In genomic region chr22:42444060-42444904, GRCh38 we compare ENCODE assay signal across 8 cellular contexts. TPM values are rescaled to one million over a fixed set of nuclear protein-coding genes. Genes with fewer than 3 reads are reported as not detected.
DNase-seq lines count a peak whose midpoint lies in the region; ATAC-seq, FAIRE-seq and TF ChIP-seq lines count a peak whose summit lies in the region.

No MANE protein-coding gene starts in this region.

- ATAC-seq in A549 (peak; percentile 84 to 90), GM21576 (IDR thresholded peaks at IDR 0.05; ENCODE audit: unreplicated experiment) (no peak)

- 3% methylated on average over 10 of the region's 28 CpGs for WGBS in A549 (ENCODE audit: missing lambda C conversion rate)

- H3K9me3 ChIP-seq in A549: no peaks in the 10 kb centered on the region

- peak overlapping the region; percentile 68 to 74 for H3K27ac ChIP-seq in A549

- H3K4me1 ChIP-seq in A549: peaks cover 5% of the 10 kb centered on the region; the same call in 1 of the 3 replicates

- POLR2A ChIA-PET in A549 (lab: Yijun Ruan, JAX): interaction anchor here (1.2 kb wide), 1 partner anchor 365 kb away, joined by 3 read pairs; the partner anchor contains the start of gene SMDT1

- TF ChIP-seq POLR2A in A549 (IDR thresholded peaks at IDR 0.05; ENCODE audit: low read length): no peak
- TF ChIP-seq POLR2A in GM19099 (IDR thresholded peaks at IDR 0.05; ENCODE audit: extremely low read depth, insufficient read length, low read depth): peak; percentile 39

- no peak for FAIRE-seq in A549 (lab: Jason Lieb, UNC)

- TF ChIP-seq RAD21 in A549 (conservative IDR thresholded peaks at IDR 0.05 in 1 of 2, IDR thresholded peaks at IDR 0.05 in 1 of 2): peak; percentile 73

- peak; percentile 63 for TF ChIP-seq CTCF in A549 (IDR thresholded peaks at IDR 0.05)
- TF ChIP-seq CTCF in choroid plexus epithelial cell (conservative IDR thresholded peaks at IDR 0.05; ENCODE audit: low read depth, low read length): peak; percentile 77

- peak; percentile 67 to 74 for DNase-seq in A549 (ENCODE audit: low read depth in 1 of 2, low spot score in 1 of 2)
- peak; percentile 44 for DNase-seq in NCI-H345 treated with DMSO at 0.1 percent for 48 hours (lab: John Stamatoyannopoulos, UW; ENCODE audit: unreplicated experiment)
- DNase-seq in activated CD4-positive, alpha-beta T cell treated with anti-CD3 and anti-CD28 coated beads for 24 hours (ENCODE audit: low read depth in 2 of 2): peak; percentile 43 to 75
- DNase-seq in choroid plexus epithelial cell (ENCODE audit: low read depth): peak; percentile 93
- DNase-seq in kidney glomerular epithelial cell (lab: John Stamatoyannopoulos, UW): peak; percentile 64
- peak; percentile 82 for DNase-seq in stimulated activated CD4-positive, alpha-beta T cell treated with anti-CD3 and anti-CD28 coated beads, Interleukin-15, amount 100 ng/mL, for 24 hours

- H3K4me2 ChIP-seq in A549: peak overlapping the region; percentile 93

- no peak for TF ChIP-seq EP300 in A549 (IDR thresholded peaks at IDR 0.05)

- H3K4me3 ChIP-seq in A549: peak overlapping the region; percentile 30
- peak overlapping the region; percentile 56 for H3K4me3 ChIP-seq in choroid plexus epithelial cell (ENCODE audit: low read depth, low read length)

- CTCF ChIA-PET in A549 (lab: Yijun Ruan, JAX): interaction anchor here (0.6 to 5.0 kb wide), 40 partner anchors 9 to 747 kb away, joined by 3 to 32 read pairs (median 4); partner anchors contain the start of genes NDUFA6 and SMDT1

TF ChIP-seq in A549, 52 proteins besides CTCF, POLR2A, EP300 and RAD21:
- TF ChIP-seq HOXB5 (CRISPR knock-in tag; IDR thresholded peaks at IDR 0.05) (peak; percentile 70; the same call in 1 of the 2 replicates), BHLHE40 (IDR thresholded peaks at IDR 0.05; ENCODE audit: low read depth, low read length) (no peak), FOXS1 (CRISPR knock-in tag; IDR thresholded peaks at IDR 0.05) (no peak), MYC (IDR thresholded peaks at IDR 0.05; ENCODE audit: borderline replicate concordance, low read length) (no peak), ZNF302 (CRISPR knock-in tag; IDR thresholded peaks at IDR 0.05) (no peak), HMGXB4 (CRISPR knock-in tag; IDR thresholded peaks at IDR 0.05; ENCODE audit: borderline replicate concordance) (no peak), TFCP2L1 (CRISPR knock-in tag; IDR thresholded peaks at IDR 0.05) (no peak), SMC3 (IDR thresholded peaks at IDR 0.05) (peak; percentile 49), HOXB13 (CRISPR knock-in tag; IDR thresholded peaks at IDR 0.05; ENCODE audit: low read depth) (no peak), FOSB (CRISPR knock-in tag; IDR thresholded peaks at IDR 0.05) (no peak), SREBF2 (IDR thresholded peaks at IDR 0.05) (no peak), CEBPB (IDR thresholded peaks at IDR 0.05) (peak in 1 of 2 experiments; percentile 34; a peak in 1 of 4 replicates), RCOR1 (IDR thresholded peaks at IDR 0.05; ENCODE audit: low read depth, low read length) (no peak), NPAS2 (CRISPR knock-in tag; IDR thresholded peaks at IDR 0.05; ENCODE audit: borderline replicate concordance) (no peak), PBX3 (IDR thresholded peaks at IDR 0.05) (no peak), TP53 (CRISPR knock-in tag; IDR thresholded peaks at IDR 0.05) (no peak), ZC3H11A (IDR thresholded peaks at IDR 0.05) (no peak), RNF2 (IDR thresholded peaks at IDR 0.05; ENCODE audit: borderline replicate concordance, low read depth) (no peak), CHD2 (IDR thresholded peaks at IDR 0.05; ENCODE audit: low read length, partially characterized antibody) (no peak), E2F6 (IDR thresholded peaks at IDR 0.05; ENCODE audit: borderline replicate concordance, low read depth) (no peak), ATOH8 (CRISPR knock-in tag; IDR thresholded peaks at IDR 0.05; ENCODE audit: low read depth) (no peak), EHMT2 (IDR thresholded peaks at IDR 0.05; ENCODE audit: low read depth) (no peak)
- TF ChIP-seq, protein P1, sequence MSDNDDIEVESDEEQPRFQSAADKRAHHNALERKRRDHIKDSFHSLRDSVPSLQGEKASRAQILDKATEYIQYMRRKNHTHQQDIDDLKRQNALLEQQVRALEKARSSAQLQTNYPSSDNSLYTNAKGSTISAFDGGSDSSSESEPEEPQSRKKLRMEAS (IDR thresholded peaks at IDR 0.05): peak; percentile 8; the same call in 1 of the 2 replicates
- TF ChIP-seq, protein P2, sequence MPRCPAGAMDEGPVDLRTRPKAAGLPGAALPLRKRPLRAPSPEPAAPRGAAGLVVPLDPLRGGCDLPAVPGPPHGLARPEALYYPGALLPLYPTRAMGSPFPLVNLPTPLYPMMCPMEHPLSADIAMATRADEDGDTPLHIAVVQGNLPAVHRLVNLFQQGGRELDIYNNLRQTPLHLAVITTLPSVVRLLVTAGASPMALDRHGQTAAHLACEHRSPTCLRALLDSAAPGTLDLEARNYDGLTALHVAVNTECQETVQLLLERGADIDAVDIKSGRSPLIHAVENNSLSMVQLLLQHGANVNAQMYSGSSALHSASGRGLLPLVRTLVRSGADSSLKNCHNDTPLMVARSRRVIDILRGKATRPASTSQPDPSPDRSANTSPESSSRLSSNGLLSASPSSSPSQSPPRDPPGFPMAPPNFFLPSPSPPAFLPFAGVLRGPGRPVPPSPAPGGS (IDR thresholded peaks at IDR 0.05): no peak

RNA-seq across cellular contexts. Expression of gene NFAM1, which starts 12.1 kb away (rescaled TPM):
- polyA plus RNA-seq in A549 (2011; rRNA removed) (not detected in 2 replicates), A549 (2017; fragmentation: RNase III; extraction: RNeasy Plus Mini Kit Qiagen cat#74134 plus additional on column Dnase treatment) (0.03 TPM in 1 of 3 replicates, not detected in the others)
- not detected in 2 replicates for polyA plus RNA-seq in A549 (2012; cell fraction: cytosol; rRNA removed)
- polyA plus RNA-seq in A549 (2012; cell fraction: nucleus; rRNA removed): not detected in 2 replicates
- polyA minus RNA-seq in A549 (2011; rRNA and poly(A)+ RNA removed): not detected in 2 replicates
